1 cellular context compared by ENCODE assay signal in the genomic region with DNA sequence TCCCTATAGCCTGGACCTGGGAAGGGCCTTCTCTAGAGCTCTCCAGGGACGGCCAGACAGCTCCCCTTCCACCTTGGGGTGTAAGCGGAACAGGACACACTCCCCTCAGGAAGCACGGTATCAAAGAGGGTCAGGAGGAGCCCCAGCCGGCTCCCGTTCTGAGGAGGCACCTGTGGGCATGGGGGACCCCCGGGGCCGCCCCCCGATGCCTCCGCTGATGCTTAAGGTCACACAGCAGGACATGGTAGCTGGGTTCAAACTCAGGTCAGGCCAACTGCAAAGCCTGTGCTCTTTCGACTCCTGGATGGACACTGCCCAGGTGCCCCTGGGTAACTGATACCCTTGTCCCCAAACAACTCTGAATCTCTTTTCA.
TF ChIP-seq lines count a peak whose summit lies in the region.

No MANE protein-coding gene starts in this region.

TF ChIP-seq in H1, 55 proteins besides CTCF, POLR2A, EP300 and RAD21:
- no peak for TF ChIP-seq CREB1 (IDR thresholded peaks at IDR 0.05)
